1 cellular context compared by ENCODE assay signal in genomic region chr7:17042211-17042610, GRCh38.
TF ChIP-seq lines count a peak whose summit lies in the region.

No MANE protein-coding gene starts in this region.

TF ChIP-seq in HCT116, 20 proteins besides CTCF, POLR2A, EP300 and RAD21 (continued from another document):
- TF ChIP-seq REST (IDR thresholded peaks at IDR 0.05; ENCODE audit: low read depth) (no peak), MAX (IDR thresholded peaks at IDR 0.05) (no peak), ZFX (IDR thresholded peaks at IDR 0.05) (no peak), TCF7L2 (IDR thresholded peaks at IDR 0.05; ENCODE audit: borderline replicate concordance, extremely low read depth, insufficient read depth, insufficient read length) (no peak), CBX3 (IDR thresholded peaks at IDR 0.05; ENCODE audit: low read depth) (no peak), ATF3 (IDR thresholded peaks at IDR 0.05) (no peak), FOSL1 (IDR thresholded peaks at IDR 0.05; ENCODE audit: low read depth) (no peak), SRF (IDR thresholded peaks at IDR 0.05; ENCODE audit: low read depth) (no peak), CEBPB (IDR thresholded peaks at IDR 0.05; ENCODE audit: low read depth) (no peak), JUND (IDR thresholded peaks at IDR 0.05) (no peak), EGR1 (IDR thresholded peaks at IDR 0.05; ENCODE audit: low read depth) (no peak)
